Comparison of ENCODE assay signal across 1 cellular context in genomic region chr9:14778565-14778964, GRCh38.
TF ChIP-seq lines count a peak whose summit lies in the region.

No MANE protein-coding gene starts in this region.

TF ChIP-seq in HepG2, 621 proteins besides CTCF, POLR2A, EP300 and RAD21:
- TF ChIP-seq PCBP1 (IDR thresholded peaks at IDR 0.05; ENCODE audit: borderline replicate concordance, low read depth, low read length): peak; percentile 96
- peak; percentile 94 for TF ChIP-seq HNRNPK (IDR thresholded peaks at IDR 0.05; ENCODE audit: low read depth, low read length, poor library complexity, severe bottlenecking)
- TF ChIP-seq ZSCAN29 (CRISPR knock-in tag; conservative IDR thresholded peaks at IDR 0.05): no peak
